ENCODE assay signal across 1 cellular context in genomic region chr1:203340112-203340804, GRCh38.
TF ChIP-seq lines count a peak whose summit lies in the region.

No MANE protein-coding gene starts in this region.

TF ChIP-seq in K562, 482 proteins besides CTCF, POLR2A, EP300 and RAD21 (continued from another document and continues in another):
- TF ChIP-seq MNT (conservative IDR thresholded peaks at IDR 0.05), result no peak
- TF ChIP-seq NR0B1 (IDR thresholded peaks at IDR 0.05; ENCODE audit: partially characterized antibody), result no peak
- TF ChIP-seq MGA (IDR thresholded peaks at IDR 0.05), result no peak
- no peak for TF ChIP-seq ZNF324 (CRISPR knock-in tag; IDR thresholded peaks at IDR 0.05)
- peak; percentile 44; the same call in 1 of the 2 replicates for TF ChIP-seq JUND (IDR thresholded peaks at IDR 0.05; ENCODE audit: borderline replicate concordance, low read depth, low read length)
- TF ChIP-seq JUND (tag; IDR thresholded peaks at IDR 0.05; ENCODE audit: borderline replicate concordance, low read depth, low read length), result no peak
- TF ChIP-seq DEAF1 (CRISPR knock-in tag; IDR thresholded peaks at IDR 0.05), result peak; percentile 92
- 0 out of 2 replicates have a peak, but pooled peaks have one; percentile 15 for TF ChIP-seq KLF16 (IDR thresholded peaks at IDR 0.05)
- TF ChIP-seq MYBL2 (IDR thresholded peaks at IDR 0.05; ENCODE audit: low read depth), result no peak
- TF ChIP-seq MYBL2 (CRISPR knock-in tag; IDR thresholded peaks at IDR 0.05; ENCODE audit: borderline replicate concordance), result no peak
- no peak for TF ChIP-seq KDM4B (IDR thresholded peaks at IDR 0.05; ENCODE audit: borderline replicate concordance in 2 of 2, low read depth in 1 of 2)
- no peak for TF ChIP-seq ZNF57 (CRISPR knock-in tag; IDR thresholded peaks at IDR 0.05)
- TF ChIP-seq ZSCAN29 (IDR thresholded peaks at IDR 0.05), result no peak
- no peak for TF ChIP-seq ADNP (tag; IDR thresholded peaks at IDR 0.05)
- TF ChIP-seq RBM25 (IDR thresholded peaks at IDR 0.05; ENCODE audit: low read depth, low read length, severe bottlenecking), result peak; percentile 36
- TF ChIP-seq RCOR1 (IDR thresholded peaks at IDR 0.05; ENCODE audit: borderline replicate concordance in 1 of 2, low read depth in 2 of 2, low read length in 2 of 2), result peak in 1 of 2 experiments; percentile 24; a peak in 1 of 4 replicates
- no peak for TF ChIP-seq ZEB2 (IDR thresholded peaks at IDR 0.05)
- no peak for TF ChIP-seq SREBF1 (IDR thresholded peaks at IDR 0.05; ENCODE audit: borderline replicate concordance, low read depth, low read length)
- TF ChIP-seq ZBED1 (IDR thresholded peaks at IDR 0.05), result no peak
- TF ChIP-seq ZBTB40 (IDR thresholded peaks at IDR 0.05), result 0 out of 2 replicates have a peak, but pooled peaks have one; percentile 26
- peak; percentile 42; the same call in 1 of the 2 replicates for TF ChIP-seq ZBTB40 (CRISPR knock-in tag; IDR thresholded peaks at IDR 0.05)
- TF ChIP-seq CBX3 (IDR thresholded peaks at IDR 0.05; ENCODE audit: borderline replicate concordance in 1 of 2, low read length in 2 of 2), result no peak
- TF ChIP-seq ZBTB2 (IDR thresholded peaks at IDR 0.05), result no peak
- no peak for TF ChIP-seq HMGN3 (IDR thresholded peaks at IDR 0.05; ENCODE audit: borderline replicate concordance, extremely low read depth, insufficient read length, low read depth, low read length)
- no peak for TF ChIP-seq ZNF76 (CRISPR knock-in tag; IDR thresholded peaks at IDR 0.05; ENCODE audit: borderline replicate concordance)
- TF ChIP-seq CTBP1 (IDR thresholded peaks at IDR 0.05; ENCODE audit: borderline replicate concordance), result no peak
- TF ChIP-seq BRCA1 (IDR thresholded peaks at IDR 0.05), result no peak
- TF ChIP-seq BRCA1 (CRISPR knock-in tag; IDR thresholded peaks at IDR 0.05), result no peak
- TF ChIP-seq ZNF197 (CRISPR knock-in tag; IDR thresholded peaks at IDR 0.05; ENCODE audit: low read depth), result no peak
